ENCODE assay signal across 1 cellular context in the genomic region with DNA sequence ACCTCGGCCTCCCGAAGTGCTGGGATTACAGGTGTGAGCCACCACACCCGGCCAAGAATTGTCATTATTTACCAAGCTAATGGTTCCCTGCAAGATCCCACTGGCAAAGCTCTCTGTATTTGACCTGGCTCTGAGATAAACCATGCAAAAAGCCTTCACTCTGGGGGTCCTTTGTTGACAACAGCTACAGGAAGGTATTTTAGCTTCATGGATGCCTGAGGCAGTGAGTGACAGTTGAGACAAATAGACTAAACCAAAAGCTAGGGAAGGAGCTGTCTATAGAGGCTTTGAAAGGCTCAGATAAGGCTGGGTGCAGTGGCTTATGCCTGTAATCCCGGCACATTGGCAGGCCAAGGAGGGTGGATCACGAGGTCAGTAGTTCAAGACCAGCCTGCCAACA.
TF ChIP-seq lines count a peak whose summit lies in the region.

No MANE protein-coding gene starts in this region.

TF ChIP-seq in GM23338, 12 proteins besides CTCF, POLR2A, EP300 and RAD21:
- TF ChIP-seq, protein P1, sequence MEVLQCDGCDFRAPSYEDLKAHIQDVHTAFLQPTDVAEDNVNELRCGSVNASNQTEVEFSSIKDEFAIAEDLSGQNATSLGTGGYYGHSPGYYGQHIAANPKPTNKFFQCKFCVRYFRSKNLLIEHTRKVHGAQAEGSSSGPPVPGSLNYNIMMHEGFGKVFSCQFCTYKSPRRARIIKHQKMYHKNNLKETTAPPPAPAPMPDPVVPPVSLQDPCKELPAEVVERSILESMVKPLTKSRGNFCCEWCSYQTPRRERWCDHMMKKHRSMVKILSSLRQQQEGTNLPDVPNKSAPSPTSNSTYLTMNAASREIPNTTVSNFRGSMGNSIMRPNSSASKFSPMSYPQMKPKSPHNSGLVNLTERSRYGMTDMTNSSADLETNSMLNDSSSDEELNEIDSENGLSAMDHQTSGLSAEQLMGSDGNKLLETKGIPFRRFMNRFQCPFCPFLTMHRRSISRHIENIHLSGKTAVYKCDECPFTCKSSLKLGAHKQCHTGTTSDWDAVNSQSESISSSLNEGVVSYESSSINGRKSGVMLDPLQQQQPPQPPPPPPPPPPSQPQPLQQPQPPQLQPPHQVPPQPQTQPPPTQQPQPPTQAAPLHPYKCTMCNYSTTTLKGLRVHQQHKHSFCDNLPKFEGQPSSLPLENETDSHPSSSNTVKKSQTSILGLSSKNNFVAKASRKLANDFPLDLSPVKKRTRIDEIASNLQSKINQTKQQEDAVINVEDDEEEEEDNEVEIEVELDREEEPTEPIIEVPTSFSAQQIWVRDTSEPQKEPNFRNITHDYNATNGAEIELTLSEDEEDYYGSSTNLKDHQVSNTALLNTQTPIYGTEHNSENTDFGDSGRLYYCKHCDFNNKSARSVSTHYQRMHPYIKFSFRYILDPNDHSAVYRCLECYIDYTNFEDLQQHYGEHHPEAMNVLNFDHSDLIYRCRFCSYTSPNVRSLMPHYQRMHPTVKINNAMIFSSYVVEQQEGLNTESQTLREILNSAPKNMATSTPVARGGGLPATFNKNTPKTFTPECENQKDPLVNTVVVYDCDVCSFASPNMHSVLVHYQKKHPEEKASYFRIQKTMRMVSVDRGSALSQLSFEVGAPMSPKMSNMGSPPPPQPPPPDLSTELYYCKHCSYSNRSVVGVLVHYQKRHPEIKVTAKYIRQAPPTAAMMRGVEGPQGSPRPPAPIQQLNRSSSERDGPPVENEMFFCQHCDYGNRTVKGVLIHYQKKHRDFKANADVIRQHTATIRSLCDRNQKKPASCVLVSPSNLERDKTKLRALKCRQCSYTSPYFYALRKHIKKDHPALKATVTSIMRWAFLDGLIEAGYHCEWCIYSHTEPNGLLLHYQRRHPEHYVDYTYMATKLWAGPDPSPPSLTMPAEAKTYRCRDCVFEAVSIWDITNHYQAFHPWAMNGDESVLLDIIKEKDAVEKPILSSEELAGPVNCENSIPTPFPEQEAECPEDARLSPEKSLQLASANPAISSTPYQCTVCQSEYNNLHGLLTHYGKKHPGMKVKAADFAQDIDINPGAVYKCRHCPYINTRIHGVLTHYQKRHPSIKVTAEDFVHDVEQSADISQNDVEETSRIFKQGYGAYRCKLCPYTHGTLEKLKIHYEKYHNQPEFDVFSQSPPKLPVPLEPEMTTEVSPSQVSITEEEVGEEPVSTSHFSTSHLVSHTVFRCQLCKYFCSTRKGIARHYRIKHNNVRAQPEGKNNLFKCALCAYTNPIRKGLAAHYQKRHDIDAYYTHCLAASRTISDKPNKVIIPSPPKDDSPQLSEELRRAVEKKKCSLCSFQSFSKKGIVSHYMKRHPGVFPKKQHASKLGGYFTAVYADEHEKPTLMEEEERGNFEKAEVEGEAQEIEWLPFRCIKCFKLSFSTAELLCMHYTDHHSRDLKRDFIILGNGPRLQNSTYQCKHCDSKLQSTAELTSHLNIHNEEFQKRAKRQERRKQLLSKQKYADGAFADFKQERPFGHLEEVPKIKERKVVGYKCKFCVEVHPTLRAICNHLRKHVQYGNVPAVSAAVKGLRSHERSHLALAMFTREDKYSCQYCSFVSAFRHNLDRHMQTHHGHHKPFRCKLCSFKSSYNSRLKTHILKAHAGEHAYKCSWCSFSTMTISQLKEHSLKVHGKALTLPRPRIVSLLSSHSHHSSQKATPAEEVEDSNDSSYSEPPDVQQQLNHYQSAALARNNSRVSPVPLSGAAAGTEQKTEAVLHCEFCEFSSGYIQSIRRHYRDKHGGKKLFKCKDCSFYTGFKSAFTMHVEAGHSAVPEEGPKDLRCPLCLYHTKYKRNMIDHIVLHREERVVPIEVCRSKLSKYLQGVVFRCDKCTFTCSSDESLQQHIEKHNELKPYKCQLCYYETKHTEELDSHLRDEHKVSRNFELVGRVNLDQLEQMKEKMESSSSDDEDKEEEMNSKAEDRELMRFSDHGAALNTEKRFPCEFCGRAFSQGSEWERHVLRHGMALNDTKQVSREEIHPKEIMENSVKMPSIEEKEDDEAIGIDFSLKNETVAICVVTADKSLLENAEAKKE (CRISPR knock-in tag; IDR thresholded peaks at IDR 0.05): no peak
- TF ChIP-seq, protein P2, sequence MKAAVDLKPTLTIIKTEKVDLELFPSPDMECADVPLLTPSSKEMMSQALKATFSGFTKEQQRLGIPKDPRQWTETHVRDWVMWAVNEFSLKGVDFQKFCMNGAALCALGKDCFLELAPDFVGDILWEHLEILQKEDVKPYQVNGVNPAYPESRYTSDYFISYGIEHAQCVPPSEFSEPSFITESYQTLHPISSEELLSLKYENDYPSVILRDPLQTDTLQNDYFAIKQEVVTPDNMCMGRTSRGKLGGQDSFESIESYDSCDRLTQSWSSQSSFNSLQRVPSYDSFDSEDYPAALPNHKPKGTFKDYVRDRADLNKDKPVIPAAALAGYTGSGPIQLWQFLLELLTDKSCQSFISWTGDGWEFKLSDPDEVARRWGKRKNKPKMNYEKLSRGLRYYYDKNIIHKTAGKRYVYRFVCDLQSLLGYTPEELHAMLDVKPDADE (IDR thresholded peaks at IDR 0.05): no peak
- no peak for TF ChIP-seq EZH2phosphoT487 (IDR thresholded peaks at IDR 0.05; ENCODE audit: unreplicated experiment)
- TF ChIP-seq ZNF331 (CRISPR knock-in tag; IDR thresholded peaks at IDR 0.05; ENCODE audit: low read depth): no peak
- TF ChIP-seq, protein P3, sequence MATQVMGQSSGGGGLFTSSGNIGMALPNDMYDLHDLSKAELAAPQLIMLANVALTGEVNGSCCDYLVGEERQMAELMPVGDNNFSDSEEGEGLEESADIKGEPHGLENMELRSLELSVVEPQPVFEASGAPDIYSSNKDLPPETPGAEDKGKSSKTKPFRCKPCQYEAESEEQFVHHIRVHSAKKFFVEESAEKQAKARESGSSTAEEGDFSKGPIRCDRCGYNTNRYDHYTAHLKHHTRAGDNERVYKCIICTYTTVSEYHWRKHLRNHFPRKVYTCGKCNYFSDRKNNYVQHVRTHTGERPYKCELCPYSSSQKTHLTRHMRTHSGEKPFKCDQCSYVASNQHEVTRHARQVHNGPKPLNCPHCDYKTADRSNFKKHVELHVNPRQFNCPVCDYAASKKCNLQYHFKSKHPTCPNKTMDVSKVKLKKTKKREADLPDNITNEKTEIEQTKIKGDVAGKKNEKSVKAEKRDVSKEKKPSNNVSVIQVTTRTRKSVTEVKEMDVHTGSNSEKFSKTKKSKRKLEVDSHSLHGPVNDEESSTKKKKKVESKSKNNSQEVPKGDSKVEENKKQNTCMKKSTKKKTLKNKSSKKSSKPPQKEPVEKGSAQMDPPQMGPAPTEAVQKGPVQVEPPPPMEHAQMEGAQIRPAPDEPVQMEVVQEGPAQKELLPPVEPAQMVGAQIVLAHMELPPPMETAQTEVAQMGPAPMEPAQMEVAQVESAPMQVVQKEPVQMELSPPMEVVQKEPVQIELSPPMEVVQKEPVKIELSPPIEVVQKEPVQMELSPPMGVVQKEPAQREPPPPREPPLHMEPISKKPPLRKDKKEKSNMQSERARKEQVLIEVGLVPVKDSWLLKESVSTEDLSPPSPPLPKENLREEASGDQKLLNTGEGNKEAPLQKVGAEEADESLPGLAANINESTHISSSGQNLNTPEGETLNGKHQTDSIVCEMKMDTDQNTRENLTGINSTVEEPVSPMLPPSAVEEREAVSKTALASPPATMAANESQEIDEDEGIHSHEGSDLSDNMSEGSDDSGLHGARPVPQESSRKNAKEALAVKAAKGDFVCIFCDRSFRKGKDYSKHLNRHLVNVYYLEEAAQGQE (IDR thresholded peaks at IDR 0.05; ENCODE audit: unreplicated experiment): no peak
- TF ChIP-seq JUNB (IDR thresholded peaks at IDR 0.05; ENCODE audit: unreplicated experiment): no peak
- TF ChIP-seq ZNF114 (CRISPR knock-in tag; IDR thresholded peaks at IDR 0.05): no peak
- TF ChIP-seq STAT1 (IDR thresholded peaks at IDR 0.05; ENCODE audit: unreplicated experiment): no peak
